Comparison of ENCODE assay signal across 35 cellular contexts in the genomic region with DNA sequence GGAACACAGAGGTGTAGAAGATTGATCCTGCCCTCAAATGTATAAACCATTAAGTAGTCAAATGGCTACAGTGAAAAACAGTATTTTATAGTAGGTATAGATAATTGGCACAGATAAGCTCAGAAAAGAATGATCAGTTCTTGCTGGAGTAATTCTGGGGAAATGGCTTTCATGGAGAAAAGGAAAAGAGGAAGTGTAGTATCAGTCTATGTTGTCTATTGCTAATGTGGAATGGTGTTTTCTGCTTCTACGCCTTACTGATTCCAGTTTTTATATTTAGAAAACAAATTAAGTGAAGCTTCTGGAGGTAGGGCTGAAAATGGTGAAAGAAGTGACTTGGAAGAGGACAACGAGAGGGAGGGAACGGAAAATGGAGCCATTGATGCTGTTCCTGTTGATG.
"Had no signal": no experiment of that assay in that cellular context is flagged by ENCODE, and none has a peak within 500 bp of the region (broad histone marks: within the 10 kb centered on the region; RNA-seq: fewer than 3 reads in every experiment).

No MANE protein-coding gene starts in this region.

- DNase-seq: activated CD4-positive, alpha-beta memory T cell treated with anti-CD3 and anti-CD28 coated beads for 36 hours; activated CD4-positive, alpha-beta T cell treated with anti-CD3 and anti-CD28 coated beads for 4 hours; activated gamma-delta T cell; adrenal gland; aorta; body of pancreas; dorsolateral prefrontal cortex; effector memory CD4-positive, alpha-beta T cell; hippocampal formation; left cardiac atrium; left ventricle myocardium superior; mucosa of descending colon; ovary; retina; stimulated activated CD4-positive, alpha-beta T cell treated with anti-CD3 and anti-CD28 coated beads, Interleukin-12 subunit alpha, Interleukin-12 subunit beta, amount 100 ng/mL, for 4 hours; stimulated activated CD4-positive, alpha-beta T cell treated with anti-CD3 and anti-CD28 coated beads, Interleukin-4, amount 100 ng/mL, for 24 hours; stomach; T-cell; T-helper 9 cell; tibial artery; upper lobe of right lung had no signal

- H3K9me3 Mint-ChIP-seq: activated CD4-positive, alpha-beta memory T cell treated with anti-CD3 and anti-CD28 coated beads for 36 hours; activated naive CD4-positive, alpha-beta T cell treated with anti-CD3 and anti-CD28 coated beads, Interleukin-2, amount 50 U/mL, for 24 hours; activated T-helper 1 cell treated with anti-CD3 and anti-CD28 coated beads, Interleukin-12 subunit alpha, Interleukin-12 subunit beta, Interleukin-2, Interleukin-4 antibody, amounts not matched to agents 30 ng/mL and 10 ng/mL and 1 ng/mL, durations not matched to agents 14 hours and 24 hours and 36 hours; nephron; stimulated activated memory B cell treated with anti-CD40 and anti-IgM and Interleukin-4, amounts not matched to agents 10 μg/mL and 1 μg/mL and 100 μg/mL, for 72 hours; T-cell had no signal

- H3K27me3 ChIP-seq: adrenal gland, body of pancreas, dorsolateral prefrontal cortex, gastroesophageal sphincter, ovary, stomach, suprapubic skin, tibial artery, upper lobe of right lung had no signal

- H3K4me3 Mint-ChIP-seq: activated CD4-positive, alpha-beta memory T cell treated with anti-CD3 and anti-CD28 coated beads for 36 hours; activated naive CD4-positive, alpha-beta T cell treated with anti-CD3 and anti-CD28 coated beads, Interleukin-2, amount 50 U/mL, for 24 hours; activated T-helper 1 cell treated with anti-CD3 and anti-CD28 coated beads, Interleukin-12 subunit alpha, Interleukin-12 subunit beta, Interleukin-2, Interleukin-4 antibody, amounts not matched to agents 30 ng/mL and 10 ng/mL and 1 ng/mL, durations not matched to agents 14 hours and 24 hours and 36 hours; nephron; stimulated activated memory B cell treated with anti-CD40 and anti-IgM and Interleukin-4, amounts not matched to agents 10 μg/mL and 1 μg/mL and 100 μg/mL, for 72 hours; T-cell had no signal

- H3K27me3 Mint-ChIP-seq: activated CD4-positive, alpha-beta memory T cell treated with anti-CD3 and anti-CD28 coated beads for 36 hours; activated naive CD4-positive, alpha-beta T cell treated with anti-CD3 and anti-CD28 coated beads, Interleukin-2, amount 50 U/mL, for 24 hours; stimulated activated memory B cell treated with anti-CD40 and anti-IgM and Interleukin-4, amounts not matched to agents 10 μg/mL and 1 μg/mL and 100 μg/mL, for 72 hours; T-cell had no signal

- H3K27ac Mint-ChIP-seq: activated CD4-positive, alpha-beta memory T cell treated with anti-CD3 and anti-CD28 coated beads for 36 hours; activated T-helper 1 cell treated with anti-CD3 and anti-CD28 coated beads, Interleukin-12 subunit alpha, Interleukin-12 subunit beta, Interleukin-2, Interleukin-4 antibody, amounts not matched to agents 30 ng/mL and 10 ng/mL and 1 ng/mL, durations not matched to agents 14 hours and 24 hours and 36 hours had no signal

- H3K9me3 ChIP-seq: adrenal gland, body of pancreas, gastroesophageal sphincter, mucosa of descending colon, ovary, prostate gland, stomach, suprapubic skin, tibial artery, upper lobe of right lung had no signal

- FAIRE-seq: endothelial cell of umbilical vein, keratinocyte, TTC549 had no signal

- ATAC-seq: body of pancreas; gastroesophageal sphincter; left cardiac atrium; left ventricle myocardium superior; mucosa of descending colon; sciatic nerve; stimulated activated memory B cell treated with anti-CD40 and anti-IgM and Interleukin-4, amounts not matched to agents 10 μg/mL and 1 μg/mL and 100 μg/mL, for 72 hours; T-cell; upper lobe of right lung had no signal

- H3K4me1 Mint-ChIP-seq: nephron had no signal

- H3K4me3 ChIP-seq: adrenal gland, body of pancreas, coronary artery, dorsolateral prefrontal cortex, gastroesophageal sphincter, mucosa of descending colon, ovary, prostate gland, skin epidermis, stomach, suprapubic skin, tibial artery, upper lobe of right lung had no signal

- H3K4me1 ChIP-seq: body of pancreas, prostate gland, upper lobe of right lung had no signal

- H3K27ac ChIP-seq: adrenal gland, body of pancreas, coronary artery, gastroesophageal sphincter, ovary, prostate gland, skin epidermis, stomach, suprapubic skin, tibial artery, upper lobe of right lung, VCaP had no signal

- H3K36me3 ChIP-seq: ovary, prostate gland had no signal
